ENCODE assay signal across 1 cellular context in genomic region chr3:127001486-127002194, GRCh38.
TF ChIP-seq lines count a peak whose summit lies in the region.

No MANE protein-coding gene starts in this region.

TF ChIP-seq in GM23338, 12 proteins besides CTCF, POLR2A, EP300 and RAD21 (continued from another document):
- TF ChIP-seq REST (IDR thresholded peaks at IDR 0.05; ENCODE audit: unreplicated experiment) = no peak
- TF ChIP-seq JUNB (IDR thresholded peaks at IDR 0.05; ENCODE audit: unreplicated experiment) = no peak
- TF ChIP-seq EZH2 (IDR thresholded peaks at IDR 0.05; ENCODE audit: low read depth, unreplicated experiment) = no peak
- no peak for TF ChIP-seq ZNF114 (CRISPR knock-in tag; IDR thresholded peaks at IDR 0.05)
- no peak for TF ChIP-seq NANOG (IDR thresholded peaks at IDR 0.05; ENCODE audit: borderline replicate concordance)
- TF ChIP-seq ZNF462 (CRISPR knock-in tag; IDR thresholded peaks at IDR 0.05) = no peak
- TF ChIP-seq POLR2AphosphoS5 (IDR thresholded peaks at IDR 0.05; ENCODE audit: low read depth) = no peak; the same call in 1 of the 2 replicates
- TF ChIP-seq CREB1 (CRISPR knock-in tag; IDR thresholded peaks at IDR 0.05; ENCODE audit: low read depth) = no peak
- no peak for TF ChIP-seq STAT1 (IDR thresholded peaks at IDR 0.05; ENCODE audit: unreplicated experiment)
